In genomic region chr5:54455413-54456157, GRCh38 we compare ENCODE assay signal across 11 cellular contexts. TPM values are rescaled to one million over a fixed set of nuclear protein-coding genes. Genes with fewer than 3 reads are reported as not detected.
A peak's percentile ranks its signal among the peaks of the same experiment; 100 is the strongest.
DNase-seq lines count a peak whose midpoint lies in the region; ATAC-seq and TF ChIP-seq lines count a peak whose summit lies in the region.
"Had no signal": no experiment of that assay in that cellular context is flagged by ENCODE, and none has a peak within 500 bp of the region (broad histone marks: within the 10 kb centered on the region; RNA-seq: fewer than 3 reads in every experiment).

Gene HSPB3, plus strand, starts transcription at chr5:54455699. Its CDS starts 91 bp downstream, at chr5:54455790.

- no peaks in the 10 kb centered on the region for H3K9me3 ChIP-seq in lower lobe of right lung
- no peaks in the 10 kb centered on the region for H3K9me3 ChIP-seq in uterus

- H3K36me3 ChIP-seq in lower lobe of right lung (no peaks in the 10 kb centered on the region), uterus (no peaks in the 10 kb centered on the region)

- H3K27ac ChIP-seq in lower lobe of right lung (peak within 1 kb of the TSS; percentile 6), uterus (peak within 1 kb of the TSS; percentile 73 to 75)

- H3K27me3 ChIP-seq in lower lobe of right lung (ENCODE audit: low read depth) = no peaks in the 10 kb centered on the region
- no peaks in the 10 kb centered on the region for H3K27me3 ChIP-seq in uterus

- no peak for TF ChIP-seq POLR2A in uterus (IDR thresholded peaks at IDR 0.05)

- intact Hi-C loops in lower lobe of right lung (cut with DNase I) (no loop called here), uterus (cut with DNase I; ENCODE audit: low total_unique reads) (no loop called here)

- peak; percentile 2 for DNase-seq in NOMO-1 treated with DMSO at 0.1 percent for 48 hours (lab: John Stamatoyannopoulos, UW; ENCODE audit: unreplicated experiment)
- no peak for DNase-seq in NOMO-1 treated with dmso at 0.1 percent for 144 hours (lab: John Stamatoyannopoulos, UW; ENCODE audit: unreplicated experiment)
- peak; percentile 77 for DNase-seq in dedifferentiated amniotic fluid mesenchymal stem cell (ENCODE audit: extremely low spot score)
- DNase-seq in lower lobe of right lung = no peak
- peak; percentile 21 to 54 for DNase-seq in uterus
- no peak for DNase-seq in stimulated activated CD4-positive, alpha-beta T cell treated with anti-CD3 and anti-CD28 coated beads, Interleukin-2, amount 100 ng/mL, for 24 hours
- DNase-seq in DMS114 treated with DMSO at 0.1 percent for 48 hours (lab: John Stamatoyannopoulos, UW; ENCODE audit: unreplicated experiment) = no peak
- DNase-seq: activated T-cell treated with anti-CD3 and anti-CD28 coated beads, Interleukin-2, amount 50 U/mL, for 4 hours; CD8-positive, alpha-beta memory T cell; dermis blood vessel endothelial cell had no signal

- ATAC-seq in lower lobe of right lung (peak in 1 of 2 donors; percentile 23), GM21619 (IDR thresholded peaks at IDR 0.05; ENCODE audit: unreplicated experiment) (no peak)
- ATAC-seq: activated T-cell treated with anti-CD3 and anti-CD28 coated beads, Interleukin-2, amount 50 U/mL, for 4 hours had no signal

- H3K4me3 ChIP-seq in lower lobe of right lung = no peak within 1 kb of the TSS
- H3K4me3 ChIP-seq in uterus = peak within 1 kb of the TSS; percentile 17 to 19

- no peak for TF ChIP-seq CTCF in lower lobe of right lung (IDR thresholded peaks at IDR 0.05)
- TF ChIP-seq CTCF in uterus (IDR thresholded peaks at IDR 0.05) = no peak

- H3K4me1 ChIP-seq in lower lobe of right lung = peaks cover 11% of the 10 kb centered on the region
- no peaks in the 10 kb centered on the region for H3K4me1 ChIP-seq in uterus

RNA-seq across cellular contexts. Expression of gene HSPB3, which starts in this region (rescaled TPM):
- total RNA-seq in lower lobe of right lung = not detected
- total RNA-seq in uterus = 1 to 10 TPM in 1 of 4 donors, not detected in 3; 1.7 TPM
- total RNA-seq: activated T-cell treated with anti-CD3 and anti-CD28 coated beads, Interleukin-2, amount 50 U/mL, for 4 hours; CD8-positive, alpha-beta memory T cell; dermis blood vessel endothelial cell had no signal

Comparison
In these comparisons a context has a peak if more than half of its experiments do, and no peak if none do; other contexts are left out.
1. DNase-seq: peak in NOMO-1 treated with DMSO at 0.1 percent for 48 hours (single experiment), dedifferentiated amniotic fluid mesenchymal stem cell (single experiment) and uterus (2 of 2); none in NOMO-1 treated with dmso at 0.1 percent for 144 hours (single experiment), lower lobe of right lung (single experiment), stimulated activated CD4-positive, alpha-beta T cell treated with anti-CD3 and anti-CD28 coated beads, Interleukin-2, amount 100 ng/mL, for 24 hours (0 of 2) and DMS114 treated with DMSO at 0.1 percent for 48 hours (single experiment).